11 cellular contexts compared by ENCODE assay signal in the genomic region with DNA sequence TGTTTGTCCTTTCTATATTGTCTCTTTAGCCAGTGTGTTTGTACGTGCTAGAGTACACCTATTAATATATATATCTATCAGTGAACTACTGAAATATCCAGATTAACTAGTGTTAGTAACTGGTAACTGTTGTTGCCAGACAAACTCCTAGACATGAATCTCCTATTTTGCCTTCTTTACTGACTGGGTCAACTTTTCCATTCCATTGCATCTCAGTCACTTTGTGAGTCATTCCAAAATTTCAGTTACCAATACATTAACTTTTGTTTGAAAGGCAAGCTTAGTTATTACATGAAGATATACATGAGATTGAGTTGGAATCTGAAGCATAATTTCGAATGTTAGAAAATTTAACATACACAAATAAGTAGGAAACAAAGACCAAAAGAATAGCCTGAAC. TPM values are rescaled to one million over a fixed set of nuclear protein-coding genes. Genes with fewer than 3 reads are reported as not detected.
DNase-seq lines count a peak whose midpoint lies in the region; FAIRE-seq and TF ChIP-seq lines count a peak whose summit lies in the region.
"Had no signal": no experiment of that assay in that cellular context is flagged by ENCODE, and none has a peak within 500 bp of the region (broad histone marks: within the 10 kb centered on the region; RNA-seq: fewer than 3 reads in every experiment).

No MANE protein-coding gene starts in this region.

- peak overlapping the region; percentile 39; the same call in 1 of the 2 replicates for H3K4me3 Mint-ChIP-seq in HFFc6

- peaks cover 46% of the 10 kb centered on the region for H3K36me3 Mint-ChIP-seq in HFFc6 (ENCODE audit: low read depth)

- no peaks in the 10 kb centered on the region for H3K27me3 ChIP-seq in stomach
- H3K27me3 ChIP-seq: Peyer's patch had no signal

- no peaks in the 10 kb centered on the region for H3K27me3 Mint-ChIP-seq in HFFc6 (ENCODE audit: insufficient read depth)

- no peak for FAIRE-seq in kidney (lab: Jason Lieb, UNC)
- FAIRE-seq: TTC549 had no signal

- TF ChIP-seq POLR2A in stomach (IDR thresholded peaks at IDR 0.05) = no peak

- 78 to 96% (median 88%) methylated on average over 2 of the region's 2 CpGs for WGBS in stomach, 5 donors

- TF ChIP-seq CTCF in HFFc6 (IDR thresholded peaks at IDR 0.05) = no peak
- no peak for TF ChIP-seq CTCF in stomach (IDR thresholded peaks at IDR 0.05)
- no peak for TF ChIP-seq CTCF in kidney (IDR thresholded peaks at IDR 0.05; ENCODE audit: borderline replicate concordance, extremely low read depth, insufficient read depth)

- DNase-seq in COLO829 (ENCODE audit: low spot score) = peak; percentile 3
- peak; percentile 54 for DNase-seq in HFFc6
- DNase-seq in amniotic stem cell (lab: John Stamatoyannopoulos, UW) = peak; percentile 55
- peak; percentile 43 for DNase-seq in kidney glomerular epithelial cell (lab: John Stamatoyannopoulos, UW)
- DNase-seq in cortex of kidney (lab: John Stamatoyannopoulos, UW) = no peak
- no peak for DNase-seq in stomach
- DNase-seq in kidney = no peak
- DNase-seq in effector CD8-positive, alpha-beta T cell (lab: John Stamatoyannopoulos, UW) = no peak
- DNase-seq: Peyer's patch; stimulated activated CD4-positive, alpha-beta T cell treated with anti-CD3 and anti-CD28 coated beads, Interleukin-4, amount 100 ng/mL, for 1 hour had no signal

- H3K9me3 ChIP-seq in stomach (no peaks in the 10 kb centered on the region), kidney (ENCODE audit: control insufficient read depth in 1 of 2, low read length in 2 of 2) (no peaks in the 10 kb centered on the region)
- H3K9me3 ChIP-seq: Peyer's patch had no signal

- no peaks in the 10 kb centered on the region for H3K9me3 Mint-ChIP-seq in HFFc6

- intact Hi-C loops in stomach (cut with DNase I; ENCODE audit: low total_unique reads) = no loop called here
- intact Hi-C loops in kidney (cut with DNase I) = no loop called here

- H3K4me3 ChIP-seq in stomach (no peak overlapping the region), kidney (ENCODE audit: low read length in 2 of 2) (no peak overlapping the region)
- H3K4me3 ChIP-seq: Peyer's patch had no signal

- H3K4me1 Mint-ChIP-seq in HFFc6 (ENCODE audit: low read depth) = peaks cover 38% of the 10 kb centered on the region

- TF ChIP-seq EP300 in stomach (IDR thresholded peaks at IDR 0.05) = no peak

- H3K36me3 ChIP-seq in stomach = peaks cover 0 to 34% (median 18%) of the 10 kb centered on the region in 4 donors
- peaks cover 3% of the 10 kb centered on the region in 2 donors for H3K36me3 ChIP-seq in kidney (ENCODE audit: control insufficient read depth in 1 of 2, insufficient read depth in 2 of 2, low read length in 2 of 2)

- H3K27ac ChIP-seq in stomach (no peak overlapping the region), kidney (ENCODE audit: low read depth in 2 of 2, low read length in 2 of 2) (no peak overlapping the region)
- H3K27ac ChIP-seq: Peyer's patch had no signal

- peak overlapping the region; percentile 77 for H3K27ac Mint-ChIP-seq in HFFc6

- H3K4me1 ChIP-seq in stomach = no peaks in the 10 kb centered on the region
- H3K4me1 ChIP-seq in kidney (ENCODE audit: control insufficient read depth in 1 of 2, insufficient read depth in 1 of 2, low read depth in 1 of 2, low read length in 2 of 2) = no peaks in the 10 kb centered on the region
- H3K4me1 ChIP-seq: Peyer's patch had no signal

- H3K9ac ChIP-seq in kidney (ENCODE audit: low read length in 2 of 2) = no peak overlapping the region

RNA-seq across cellular contexts. Expression of gene BTAF1, which starts 51.4 kb away (rescaled TPM):
- 10 to 100 TPM; 18.1 to 20.8 (median 20.4) TPM for total RNA-seq in HFFc6 (2021; fragmentation: NEBNext Ultra II Directional; extraction: Animal tissue kit (Norgen Biotek cat#: 25700))
- total RNA-seq in stomach (100 to 1,000 TPM in 1 of 5 donors, 10 to 100 TPM in 4; 30.9 to 146 (median 36.1) TPM), kidney (35.1 TPM)
- polyA plus RNA-seq in stomach (1 to 10 TPM; 2.3 to 9.0 (median 2.7) TPM), kidney (ENCODE audit: insufficient read depth, low read depth, low replicate concordance) (4.3 TPM)

Comparison
In these comparisons a context has a peak if more than half of its experiments do, and no peak if none do; other contexts are left out.
1. DNase-seq: peak in COLO829 (single experiment), HFFc6 (single experiment), amniotic stem cell (single experiment) and kidney glomerular epithelial cell (single experiment); none in cortex of kidney (single experiment), stomach (single experiment), kidney (single experiment) and effector CD8-positive, alpha-beta T cell (single experiment).